In genomic region chr11:3037945-3038271, GRCh38 we compare ENCODE assay signal across 12 cellular contexts.
"Had no signal": no experiment of that assay in that cellular context is flagged by ENCODE, and none has a peak within 500 bp of the region (broad histone marks: within the 10 kb centered on the region; RNA-seq: fewer than 3 reads in every experiment).

No MANE protein-coding gene starts in this region.

- H3K36me3 ChIP-seq: breast epithelium, neural progenitor cell had no signal

- H3K4me1 Mint-ChIP-seq: neural progenitor cell had no signal

- H3K9me3 Mint-ChIP-seq: activated B cell treated with CpG ODN at 0.5 μM for 24 hours; activated CD4-positive, alpha-beta T cell treated with anti-CD3 and anti-CD28 coated beads, Interleukin-2, amount 10 ng/mL, durations not matched to agents 24 days and 14 days; activated naive CD8-positive, alpha-beta T cell treated with anti-CD3 and anti-CD28 coated beads, Interleukin-2, amount 10 ng/mL, durations not matched to agents 7 days and 5 days; activated T-cell treated with anti-CD3 and anti-CD28 coated beads, Interleukin-2, amount 50 U/mL, for 72 hours; neural progenitor cell; stimulated activated naive CD8-positive, alpha-beta T cell treated with anti-CD3 and anti-CD28 coated beads, Interleukin-15, Interleukin-2, amounts not matched to agents 100 ng/mL and 50 ng/mL, for 24 hours had no signal

- H3K4me2 ChIP-seq: neural progenitor cell had no signal

- H3K27ac ChIP-seq: breast epithelium, neural progenitor cell, pancreas, thoracic aorta had no signal

- H3K9me3 ChIP-seq: breast epithelium, gastrocnemius medialis, heart left ventricle, pancreas, thoracic aorta had no signal

- H3K27ac Mint-ChIP-seq: activated B cell treated with CpG ODN at 0.5 μM for 24 hours; activated CD4-positive, alpha-beta T cell treated with anti-CD3 and anti-CD28 coated beads, Interleukin-2, amount 10 ng/mL, durations not matched to agents 24 days and 14 days; activated naive CD8-positive, alpha-beta T cell treated with anti-CD3 and anti-CD28 coated beads, Interleukin-2, amount 10 ng/mL, durations not matched to agents 7 days and 5 days; activated T-cell treated with anti-CD3 and anti-CD28 coated beads, Interleukin-2, amount 50 U/mL, for 72 hours; neural progenitor cell had no signal

- DNase-seq: cerebellar nuclear complex had no signal

- H3K4me1 ChIP-seq: neural progenitor cell, pancreas had no signal

- ATAC-seq: gastrocnemius medialis had no signal

- H3K9ac ChIP-seq: neural progenitor cell had no signal

- H3K4me3 ChIP-seq: breast epithelium, gastrocnemius medialis, heart left ventricle, neural progenitor cell, pancreas, thoracic aorta had no signal

- H3K27me3 ChIP-seq: breast epithelium, gastrocnemius medialis, heart left ventricle, neural progenitor cell, pancreas had no signal

- H2AFZ ChIP-seq: neural progenitor cell had no signal

- H3K4me3 Mint-ChIP-seq: activated B cell treated with CpG ODN at 0.5 μM for 24 hours; activated CD4-positive, alpha-beta T cell treated with anti-CD3 and anti-CD28 coated beads, Interleukin-2, amount 10 ng/mL, durations not matched to agents 24 days and 14 days; activated naive CD8-positive, alpha-beta T cell treated with anti-CD3 and anti-CD28 coated beads, Interleukin-2, amount 10 ng/mL, durations not matched to agents 7 days and 5 days; activated T-cell treated with anti-CD3 and anti-CD28 coated beads, Interleukin-2, amount 50 U/mL, for 72 hours; neural progenitor cell; stimulated activated naive CD8-positive, alpha-beta T cell treated with anti-CD3 and anti-CD28 coated beads, Interleukin-15, Interleukin-2, amounts not matched to agents 100 ng/mL and 50 ng/mL, for 24 hours had no signal

- H3K27me3 Mint-ChIP-seq: activated B cell treated with CpG ODN at 0.5 μM for 24 hours; activated CD4-positive, alpha-beta T cell treated with anti-CD3 and anti-CD28 coated beads, Interleukin-2, amount 10 ng/mL, durations not matched to agents 24 days and 14 days; activated naive CD8-positive, alpha-beta T cell treated with anti-CD3 and anti-CD28 coated beads, Interleukin-2, amount 10 ng/mL, durations not matched to agents 7 days and 5 days; stimulated activated naive CD8-positive, alpha-beta T cell treated with anti-CD3 and anti-CD28 coated beads, Interleukin-15, Interleukin-2, amounts not matched to agents 100 ng/mL and 50 ng/mL, for 24 hours had no signal
